8 cellular contexts compared by ENCODE assay signal in genomic region chr22:29689872-29690213, GRCh38.
DNase-seq lines count a peak whose midpoint lies in the region; ATAC-seq and TF ChIP-seq lines count a peak whose summit lies in the region.

No MANE protein-coding gene starts in this region.

- TF ChIP-seq CTCF in astrocyte of the cerebellum (IDR thresholded peaks at IDR 0.05; ENCODE audit: low read depth, low read length, missing control alignments): peak; percentile 78

- DNase-seq in Ammon's horn (ENCODE audit: low spot score): peak; percentile 90
- peak; percentile 28 for DNase-seq in HCEC 1CT
- peak; percentile 33 for DNase-seq in RPMI8226
- DNase-seq in astrocyte of the cerebellum (ENCODE audit: low read depth): peak; percentile 23
- DNase-seq in inferior parietal cortex (ENCODE audit: extremely low spot score): peak; percentile 83
- DNase-seq in stimulated activated CD4-positive, alpha-beta T cell treated with anti-CD3 and anti-CD28 coated beads, Interleukin-2, amount 100 ng/mL, for 24 hours: peak; percentile 46 to 55

- ATAC-seq in HG02798 (IDR thresholded peaks at IDR 0.05; ENCODE audit: poor library complexity, unreplicated experiment) (no peak), GM21515 (IDR thresholded peaks at IDR 0.05; ENCODE audit: unreplicated experiment) (no peak)

- H3K4me3 ChIP-seq in astrocyte of the cerebellum (ENCODE audit: low read depth, low read length): no peak overlapping the region

- in situ Hi-C loops in astrocyte of the cerebellum (cut with HindIII; ENCODE audit: low sequenced_read_pairs): loop anchor here (5.0 kb wide), 1 partner anchor 58 kb away; no protein-coding TSS in a partner anchor

Comparison
In these comparisons a context has a peak if more than half of its experiments do, and no peak if none do; other contexts are left out.
1. DNase-seq: peak in every context shown above with its lines; median percentile 90 in Ammon's horn; 83 in inferior parietal cortex; 50 in stimulated activated CD4-positive, alpha-beta T cell treated with anti-CD3 and anti-CD28 coated beads, Interleukin-2, amount 100 ng/mL, for 24 hours; 33 in RPMI8226; 28 in HCEC 1CT; 23 in astrocyte of the cerebellum.